ENCODE assay signal across 15 cellular contexts in the genomic region with DNA sequence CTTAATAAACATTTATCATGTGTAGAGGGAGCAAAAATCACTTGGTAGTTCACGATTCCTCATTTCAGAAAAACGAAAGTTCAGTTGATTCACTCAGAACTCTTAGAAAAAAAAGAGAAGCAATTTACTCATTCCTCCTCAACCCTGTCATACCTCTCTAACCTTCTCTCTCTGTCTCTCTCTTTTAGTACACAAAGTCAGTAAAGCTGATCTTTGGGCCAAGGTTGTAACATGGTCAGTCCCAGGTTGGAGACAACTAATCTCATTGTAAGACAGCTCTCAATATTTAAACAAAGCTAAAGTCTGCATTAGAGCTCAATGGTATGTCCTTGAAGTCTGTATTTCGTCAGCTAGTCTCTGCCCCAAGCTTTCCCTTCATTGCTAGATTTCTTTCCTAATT.
"Had no signal": no experiment of that assay in that cellular context is flagged by ENCODE, and none has a peak within 500 bp of the region (broad histone marks: within the 10 kb centered on the region; RNA-seq: fewer than 3 reads in every experiment).

No MANE protein-coding gene starts in this region.

- DNase-seq: activated CD4-positive, alpha-beta T cell treated with anti-CD3 and anti-CD28 coated beads, Interleukin-2, amount 10 ng/mL, durations not matched to agents 7 days and 5 days; activated CD4-positive, CD25-positive, alpha-beta regulatory T cell; activated CD8-positive, alpha-beta memory T cell treated with anti-CD3 and anti-CD28 coated beads for 24 hours; activated naive CD4-positive, alpha-beta T cell treated with anti-CD3 and anti-CD28 coated beads for 36 hours; caudate nucleus; effector CD8-positive, alpha-beta T cell; midbrain; naive B cell; posterior cingulate gyrus; right cardiac atrium; stimulated activated naive B cell treated with anti-CD40 and anti-IgM and Interleukin-4, amounts not matched to agents 10 μg/mL and 1 μg/mL and 100 μg/mL, for 72 hours had no signal

- H3K27ac ChIP-seq: coronary artery, gastroesophageal sphincter, tibial nerve, vagina had no signal

- H3K4me1 ChIP-seq: tibial nerve, vagina had no signal

- H3K9me3 ChIP-seq: gastroesophageal sphincter, vagina had no signal

- ATAC-seq: gastroesophageal sphincter, right cardiac atrium had no signal

- H3K36me3 ChIP-seq: gastroesophageal sphincter, tibial nerve, vagina had no signal

- H3K27me3 ChIP-seq: gastroesophageal sphincter, tibial nerve, vagina had no signal

- H3K4me3 ChIP-seq: coronary artery, gastroesophageal sphincter, tibial nerve, vagina had no signal
